31 cellular contexts compared by ENCODE assay signal in genomic region chr6:131349199-131349598, GRCh38.
"Had no signal": no experiment of that assay in that cellular context is flagged by ENCODE, and none has a peak within 500 bp of the region (broad histone marks: within the 10 kb centered on the region; RNA-seq: fewer than 3 reads in every experiment).

No MANE protein-coding gene starts in this region.

- FAIRE-seq: endometrium, endothelial cell of umbilical vein, frontal cortex had no signal

- H3K4me1 ChIP-seq: ascending aorta, breast epithelium, colonic mucosa had no signal

- H3K4me3 Mint-ChIP-seq: activated CD4-positive, alpha-beta memory T cell treated with anti-CD3 and anti-CD28 coated beads, Interleukin-2, amount 10 ng/mL, durations not matched to agents 7 days and 5 days; activated CD4-positive, alpha-beta T cell treated with anti-CD3 and anti-CD28 coated beads for 36 hours; activated CD4-positive, alpha-beta T cell treated with anti-CD3 and anti-CD28 coated beads, Interleukin-2, amount 10 ng/mL, durations not matched to agents 24 days and 14 days; activated naive CD8-positive, alpha-beta T cell; activated T-cell treated with anti-CD3 and anti-CD28 coated beads, Interleukin-2, amount 50 U/mL, for 4 hours; activated T-helper 17 cell treated with anti-CD3 and anti-CD28 coated beads, Interleukin-2, amount 50 U/mL, for 72 hours; brain; T-helper 17 cell; T-helper 2 cell treated with Interferon-gamma antibody and Interleukin-4, amounts not matched to agents 5 μg/mL and 100 μg/mL, for 36 hours had no signal

- H3K36me3 ChIP-seq: ascending aorta, breast epithelium, cardiac muscle cell, colonic mucosa, WERI-Rb-1 had no signal

- DNase-seq: activated CD4-positive, alpha-beta memory T cell treated with anti-CD3 and anti-CD28 coated beads, Interleukin-2, amount 10 ng/mL, durations not matched to agents 7 days and 5 days; activated CD4-positive, alpha-beta T cell treated with anti-CD3 and anti-CD28 coated beads for 36 hours; activated CD4-positive, alpha-beta T cell treated with anti-CD3 and anti-CD28 coated beads, Interleukin-2, amount 10 ng/mL, durations not matched to agents 24 days and 14 days; activated CD4-positive, CD25-positive, alpha-beta regulatory T cell; activated CD4-positive, CD25-positive, alpha-beta regulatory T cell treated with anti-CD3 and anti-CD28 coated beads, Interleukin-2, amount 50 U/mL, for 72 hours; activated effector memory CD4-positive, alpha-beta T cell treated with Interleukin-2 at 50 U/mL for 16 hours; activated gamma-delta T cell treated with Interleukin-2 at 50 U/mL for 16 hours; activated naive CD4-positive, alpha-beta T cell treated with anti-CD3 and anti-CD28 coated beads, Interleukin-2, amount 50 U/mL, for 16 hours; activated naive CD4-positive, alpha-beta T cell treated with Interleukin-2 at 50 U/mL for 16 hours; activated T-cell treated with anti-CD3 and anti-CD28 coated beads, Interleukin-2, amount 50 U/mL, for 4 hours; central memory CD4-positive, alpha-beta T cell; cerebellar nuclear complex; colonic mucosa; effector CD8-positive, alpha-beta T cell; foreskin fibroblast; head of caudate nucleus; hippocampal formation; T-helper 17 cell; T1000; WERI-Rb-1 had no signal

- H3K27me3 Mint-ChIP-seq: activated CD4-positive, alpha-beta memory T cell treated with anti-CD3 and anti-CD28 coated beads, Interleukin-2, amount 10 ng/mL, durations not matched to agents 7 days and 5 days; activated CD4-positive, alpha-beta T cell treated with anti-CD3 and anti-CD28 coated beads for 36 hours; activated CD4-positive, alpha-beta T cell treated with anti-CD3 and anti-CD28 coated beads, Interleukin-2, amount 10 ng/mL, durations not matched to agents 24 days and 14 days; activated naive CD8-positive, alpha-beta T cell; activated T-helper 17 cell treated with anti-CD3 and anti-CD28 coated beads, Interleukin-2, amount 50 U/mL, for 72 hours; brain; T-helper 17 cell had no signal

- ATAC-seq: activated CD4-positive, alpha-beta T cell treated with anti-CD3 and anti-CD28 coated beads for 36 hours; activated T-cell treated with anti-CD3 and anti-CD28 coated beads, Interleukin-2, amount 50 U/mL, for 4 hours; activated T-helper 17 cell treated with anti-CD3 and anti-CD28 coated beads, Interleukin-2, amount 50 U/mL, for 72 hours; esophagus mucosa; T-helper 17 cell had no signal

- H3K27me3 ChIP-seq: ascending aorta, breast epithelium, cardiac muscle cell, colonic mucosa had no signal

- H3K9me3 ChIP-seq: ascending aorta, breast epithelium, colonic mucosa had no signal

- H3K27ac Mint-ChIP-seq: activated CD4-positive, alpha-beta memory T cell treated with anti-CD3 and anti-CD28 coated beads, Interleukin-2, amount 10 ng/mL, durations not matched to agents 7 days and 5 days; activated CD4-positive, alpha-beta T cell treated with anti-CD3 and anti-CD28 coated beads for 36 hours; activated CD4-positive, alpha-beta T cell treated with anti-CD3 and anti-CD28 coated beads, Interleukin-2, amount 10 ng/mL, durations not matched to agents 24 days and 14 days; activated naive CD8-positive, alpha-beta T cell; activated T-helper 17 cell treated with anti-CD3 and anti-CD28 coated beads, Interleukin-2, amount 50 U/mL, for 72 hours; T-helper 2 cell treated with Interferon-gamma antibody and Interleukin-4, amounts not matched to agents 5 μg/mL and 100 μg/mL, for 36 hours had no signal

- H3K4me3 ChIP-seq: ascending aorta, breast epithelium, cardiac muscle cell, colonic mucosa had no signal

- H3K9me3 Mint-ChIP-seq: activated CD4-positive, alpha-beta memory T cell treated with anti-CD3 and anti-CD28 coated beads, Interleukin-2, amount 10 ng/mL, durations not matched to agents 7 days and 5 days; activated CD4-positive, alpha-beta T cell treated with anti-CD3 and anti-CD28 coated beads, Interleukin-2, amount 10 ng/mL, durations not matched to agents 24 days and 14 days; activated T-cell treated with anti-CD3 and anti-CD28 coated beads, Interleukin-2, amount 50 U/mL, for 4 hours; activated T-helper 17 cell treated with anti-CD3 and anti-CD28 coated beads, Interleukin-2, amount 50 U/mL, for 72 hours; brain; T-helper 2 cell treated with Interferon-gamma antibody and Interleukin-4, amounts not matched to agents 5 μg/mL and 100 μg/mL, for 36 hours had no signal

- H3K36me3 Mint-ChIP-seq: brain had no signal

- H3K4me1 Mint-ChIP-seq: activated CD4-positive, alpha-beta memory T cell treated with anti-CD3 and anti-CD28 coated beads, Interleukin-2, amount 10 ng/mL, durations not matched to agents 7 days and 5 days; activated T-helper 17 cell treated with anti-CD3 and anti-CD28 coated beads, Interleukin-2, amount 50 U/mL, for 72 hours had no signal

- H3K27ac ChIP-seq: ascending aorta, breast epithelium, cardiac muscle cell, colonic mucosa, WERI-Rb-1 had no signal
